Comparison of ENCODE assay signal across 8 cellular contexts in the genomic region with DNA sequence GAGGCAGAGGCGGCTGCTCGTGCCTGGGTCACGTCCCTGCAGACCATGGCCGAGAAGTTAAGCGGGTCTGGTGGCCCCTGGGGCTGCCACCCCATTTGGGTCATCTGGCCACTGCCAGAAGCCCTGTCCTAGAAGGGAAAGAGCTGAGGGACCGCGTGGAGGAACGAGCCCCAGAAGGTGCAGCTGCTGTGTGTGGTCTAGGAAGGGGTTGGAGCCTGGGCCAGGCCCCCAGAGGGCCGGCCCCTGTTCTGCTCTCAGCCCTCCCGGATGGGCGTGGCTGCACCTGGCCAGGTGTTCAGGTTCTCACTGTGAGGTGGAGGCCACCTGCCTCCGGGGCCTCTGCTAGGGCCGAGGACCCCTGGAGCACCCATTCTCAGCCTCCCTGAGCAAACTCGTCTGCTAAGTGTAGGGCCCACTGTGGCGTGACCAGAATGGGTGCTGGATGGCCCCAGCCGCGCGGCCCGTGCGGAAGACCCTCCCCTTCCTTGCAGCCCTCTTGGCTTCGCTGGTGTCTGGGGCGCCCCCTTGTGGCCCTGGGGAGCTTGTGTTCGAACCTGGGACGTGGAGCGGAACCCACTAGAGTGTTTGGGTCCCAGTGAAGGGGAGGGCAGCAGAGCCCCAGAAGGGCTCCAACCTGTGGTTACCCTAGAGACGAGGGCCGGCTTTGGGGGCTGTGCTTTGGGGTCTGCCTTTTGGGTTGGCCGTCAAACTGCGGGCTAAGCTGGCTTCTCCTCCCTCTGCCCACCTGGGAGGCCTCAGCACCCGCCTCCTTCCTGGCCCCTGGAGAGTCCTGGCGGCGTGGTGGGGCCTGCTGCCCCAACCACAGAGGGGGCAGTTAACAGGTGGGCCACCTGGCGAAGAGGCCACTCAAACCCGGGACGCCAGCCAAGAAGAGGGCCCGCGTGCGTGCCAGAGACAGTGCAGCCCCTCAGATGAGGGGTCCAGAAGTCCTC. TPM values are rescaled to one million over a fixed set of nuclear protein-coding genes. Genes with fewer than 3 reads are reported as not detected.
A peak's percentile ranks its signal among the peaks of the same experiment; 100 is the strongest.
DNase-seq lines count a peak whose midpoint lies in the region; ATAC-seq and TF ChIP-seq lines count a peak whose summit lies in the region.

No MANE protein-coding gene starts in this region.

- peak overlapping the region; percentile 72 for H3K4me3 Mint-ChIP-seq in chondrocyte (ENCODE audit: unreplicated experiment)

- H4K20me1 ChIP-seq in GM23248 (ENCODE audit: insufficient read depth), result no peaks in the 10 kb centered on the region

- peak overlapping the region; percentile 72 for H3K4me2 ChIP-seq in GM23248 (ENCODE audit: unreplicated experiment)

- H3K27ac Mint-ChIP-seq in chondrocyte (ENCODE audit: unreplicated experiment), result no peak overlapping the region

- peak; percentile 86 for TF ChIP-seq CTCF in chondrocyte (IDR thresholded peaks at IDR 0.05)
- peak; percentile 66 to 71 for TF ChIP-seq CTCF in left lung (IDR thresholded peaks at IDR 0.05)

- in situ Hi-C loops in ACHN (cut with HindIII; ENCODE audit: low pct_ligation_motif_present, low pct_unique_long_range_greater_than_20kb, low sequenced_read_pairs), result no loop called here
- in situ Hi-C loops in GM23248 (cut with MboI), result no loop called here

- no peaks in the 10 kb centered on the region for H3K79me2 ChIP-seq in GM23248 (ENCODE audit: insufficient read depth)

- DNase-seq in ACHN (peak; percentile 87), GM23248 (peak; percentile 54), NCI-H2196 (lab: John Stamatoyannopoulos, UW; ENCODE audit: unreplicated experiment) (peak; percentile 79), chondrocyte (ENCODE audit: low spot score) (no peak), left lung (peak; percentile 50 to 89)
- peak; percentile 52 to 70 (median 59) for DNase-seq in activated CD4-positive, CD25-positive, alpha-beta regulatory T cell (lab: John Stamatoyannopoulos, UW)
- DNase-seq in stimulated activated CD8-positive, alpha-beta memory T cell treated with anti-CD3 and anti-CD28 coated beads, Interleukin-12 subunit alpha, Interleukin-12 subunit beta, amount 100 ng/mL, for 1 hour (ENCODE audit: low read depth), result peak; percentile 37

- H3K4me3 ChIP-seq in GM23248 (peak overlapping the region; percentile 69), left lung (peak overlapping the region; percentile 42 to 56)

- intact Hi-C loops in left lung (cut with DNase I), result no loop called here

- H3K9me3 ChIP-seq in GM23248 (ENCODE audit: low read depth), result no peaks in the 10 kb centered on the region
- no peaks in the 10 kb centered on the region for H3K9me3 ChIP-seq in left lung

- H3K36me3 Mint-ChIP-seq in chondrocyte (ENCODE audit: low read depth), result no peaks in the 10 kb centered on the region

- no peaks in the 10 kb centered on the region for H3K9me2 ChIP-seq in GM23248 (ENCODE audit: insufficient read depth)

- no peaks in the 10 kb centered on the region for H3F3A ChIP-seq in GM23248 (ENCODE audit: insufficient read depth)

- H3K27me3 ChIP-seq in GM23248 (replicated peaks; ENCODE audit: insufficient read depth) (no peaks in the 10 kb centered on the region), left lung (peaks cover 0 to 32% of the 10 kb centered on the region in 2 donors)

- H3K27ac ChIP-seq in GM23248 (no peak overlapping the region), left lung (no peak overlapping the region)

- H3K36me3 ChIP-seq in GM23248 (ENCODE audit: low read depth) (no peaks in the 10 kb centered on the region), left lung (peaks cover 0 to 7% of the 10 kb centered on the region in 2 donors)

- no peaks in the 10 kb centered on the region for H3K27me3 Mint-ChIP-seq in chondrocyte (ENCODE audit: low read depth)

- no peak overlapping the region for H2AFZ ChIP-seq in GM23248

- WGBS in GM23248 (ENCODE audit: low coverage in 1 of 2, low lambda C conversion rate in 2 of 2, missing lambda C conversion rate in 2 of 2), 2 experiments, result 43 to 45% methylated on average over 34 to 38 of the region's 38 CpGs

- no peaks in the 10 kb centered on the region for H3K9me3 Mint-ChIP-seq in chondrocyte (ENCODE audit: low read depth)

- ATAC-seq in left lung, result peak; percentile 66
- ATAC-seq in GM21619 (IDR thresholded peaks at IDR 0.05; ENCODE audit: unreplicated experiment), result no peak

- H3K4me1 ChIP-seq in GM23248 (ENCODE audit: insufficient read depth) (0 out of 2 replicates have a peak, but pooled peaks cover 3% of the 10 kb centered on the region), left lung (peaks cover 8 to 29% of the 10 kb centered on the region in 2 donors)

- no peak overlapping the region for H3K9ac ChIP-seq in GM23248

- peaks cover 6% of the 10 kb centered on the region for H3K4me1 Mint-ChIP-seq in chondrocyte (ENCODE audit: low read depth)

RNA-seq across cellular contexts. Expression of a gene that starts 49.3 kb away (rescaled TPM):
- total RNA-seq in GM23248 (2014; rRNA removed; shearing (Covaris generic)), result not detected in 2 replicates
- polyA plus RNA-seq in GM23248 (2016; fragmentation: Nextera tagmentation; extraction: Ambion mirVana), result not detected in 2 replicates
- total RNA-seq in chondrocyte (not detected in 3 replicates), left lung (1 to 10 TPM in 1 of 2 donors, under 1 TPM in 1; 0.84 to 1.6 TPM)

RNA-seq across cellular contexts. Expression of a gene that starts 57.5 kb away (rescaled TPM):
- total RNA-seq in GM23248 (2014; rRNA removed; shearing (Covaris generic)), result not detected in 2 replicates
- not detected in 2 replicates for polyA plus RNA-seq in GM23248 (2016; fragmentation: Nextera tagmentation; extraction: Ambion mirVana)
- total RNA-seq in chondrocyte (not detected in 3 replicates), left lung (not detected)
